8 cellular contexts compared by ENCODE assay signal in the genomic region with DNA sequence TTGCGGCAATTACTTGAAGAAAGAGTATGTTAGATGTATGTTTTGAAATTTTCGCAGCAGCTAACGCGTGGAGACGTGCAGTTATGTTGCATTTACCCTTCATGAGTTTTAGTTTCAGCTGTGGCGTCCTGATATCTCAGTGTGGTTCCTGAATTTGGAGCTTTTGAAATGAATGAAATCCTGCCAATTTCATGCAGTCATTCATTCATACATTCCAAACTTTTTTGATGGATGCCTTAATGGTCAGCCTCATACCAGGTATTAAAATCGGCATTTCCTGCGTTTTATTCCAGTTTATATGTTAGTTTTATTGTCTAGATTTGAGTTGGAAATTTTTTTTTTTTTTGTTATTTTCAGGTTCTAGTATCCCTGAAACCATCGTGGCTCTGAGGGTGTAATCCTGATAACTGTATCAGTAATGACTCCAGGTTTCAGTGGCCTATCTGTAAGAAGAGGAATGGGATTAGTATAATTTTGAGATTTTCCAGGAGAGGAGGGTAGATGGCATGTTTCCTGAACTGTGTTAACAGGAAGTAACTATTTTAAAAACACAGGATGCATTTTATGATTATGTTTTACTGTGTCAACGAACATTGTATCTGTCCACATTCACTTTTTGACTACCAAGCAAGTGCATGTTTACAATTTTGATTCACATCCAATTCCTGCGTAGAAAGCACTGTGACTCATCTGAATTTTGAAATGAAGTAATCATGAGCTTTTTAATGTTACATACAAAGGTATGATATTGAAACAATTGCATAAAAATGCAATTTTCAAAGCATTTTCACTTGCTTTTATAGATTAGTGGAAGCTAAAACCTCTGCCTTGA. TPM values are rescaled to one million over a fixed set of nuclear protein-coding genes. Genes with fewer than 3 reads are reported as not detected.
DNase-seq lines count a peak whose midpoint lies in the region; ATAC-seq and TF ChIP-seq lines count a peak whose summit lies in the region.

No MANE protein-coding gene starts in this region.

- no peak for TF ChIP-seq CTCF in tibial artery (IDR thresholded peaks at IDR 0.05)

- 48% methylated on average over 11 of the region's 11 CpGs for WGBS in HUES64

- H3K4me1 ChIP-seq in HUES64 (ENCODE audit: insufficient read depth, low read length) (peaks cover 9% of the 10 kb centered on the region; the same call in 1 of the 2 replicates), tibial artery (peaks cover 0 to 16% (median 9%) of the 10 kb centered on the region in 4 donors)

- H3K9me3 ChIP-seq in HUES64 (ENCODE audit: insufficient read depth, low read depth, low read length) (no peaks in the 10 kb centered on the region), tibial artery (no peaks in the 10 kb centered on the region)

- ATAC-seq in GM21515 (IDR thresholded peaks at IDR 0.05; ENCODE audit: unreplicated experiment) = no peak

- H3K36me3 ChIP-seq in HUES64 (ENCODE audit: insufficient read depth, low read length) (no peaks in the 10 kb centered on the region), tibial artery (no peaks in the 10 kb centered on the region)

- H3K4me3 ChIP-seq in HUES64 (ENCODE audit: low read length) (peak overlapping the region; percentile 77), tibial artery (peak overlapping the region; percentile 76 to 85)

- H3K9ac ChIP-seq in HUES64 (ENCODE audit: low read depth, low read length) = peak overlapping the region; percentile 87

- intact Hi-C loops in tibial artery (cut with DNase I; ENCODE audit: low total_unique reads) = loop anchor here (5.0 kb wide), 1 partner anchor 63 kb away; a partner anchor contains a TSS

- H3K27me3 ChIP-seq in HUES64 (ENCODE audit: insufficient read depth, low read length) (no peaks in the 10 kb centered on the region), layer of hippocampus (ENCODE audit: control insufficient read depth, insufficient read depth, low read length) (no peaks in the 10 kb centered on the region), tibial artery (no peaks in the 10 kb centered on the region)

- H3K27ac ChIP-seq in HUES64 (ENCODE audit: low read depth, low read length) = peak overlapping the region; percentile 81; the same call in 1 of the 2 replicates
- peak overlapping the region; percentile 77 for H3K27ac ChIP-seq in layer of hippocampus (ENCODE audit: low read depth, low read length)
- H3K27ac ChIP-seq in tibial artery = peak overlapping the region; percentile 80 to 84

- DNase-seq in EH (ENCODE audit: low read depth) (peak; percentile 74), astrocyte of the hippocampus (ENCODE audit: low read depth, low spot score) (peak; percentile 41), tibial artery (no peak), NCI-H2227 treated with DMSO at 0.1 percent for 48 hours (lab: John Stamatoyannopoulos, UW) (no peak), nucleus accumbens (lab: John Stamatoyannopoulos, UW) (no peak)

RNA-seq across cellular contexts. Expression of a gene that starts 1.0 kb away (rescaled TPM):
- polyA plus RNA-seq in HUES64 (2013, experiment 1 of 2) = 26.7 TPM
- 32.8 TPM for polyA plus RNA-seq in HUES64 (2013, experiment 2 of 2)

Comparison
In these comparisons a context has a peak if more than half of its experiments do, and no peak if none do; other contexts are left out.
1. DNase-seq: peak in EH (single experiment) and astrocyte of the hippocampus (single experiment); none in tibial artery (0 of 2), NCI-H2227 treated with DMSO at 0.1 percent for 48 hours (single experiment) and nucleus accumbens (0 of 56).
2. Peak in every context shown above with its lines, with median percentiles within 50 percentile points of each other: H3K27ac ChIP-seq.